8 cellular contexts compared by ENCODE assay signal in the genomic region with DNA sequence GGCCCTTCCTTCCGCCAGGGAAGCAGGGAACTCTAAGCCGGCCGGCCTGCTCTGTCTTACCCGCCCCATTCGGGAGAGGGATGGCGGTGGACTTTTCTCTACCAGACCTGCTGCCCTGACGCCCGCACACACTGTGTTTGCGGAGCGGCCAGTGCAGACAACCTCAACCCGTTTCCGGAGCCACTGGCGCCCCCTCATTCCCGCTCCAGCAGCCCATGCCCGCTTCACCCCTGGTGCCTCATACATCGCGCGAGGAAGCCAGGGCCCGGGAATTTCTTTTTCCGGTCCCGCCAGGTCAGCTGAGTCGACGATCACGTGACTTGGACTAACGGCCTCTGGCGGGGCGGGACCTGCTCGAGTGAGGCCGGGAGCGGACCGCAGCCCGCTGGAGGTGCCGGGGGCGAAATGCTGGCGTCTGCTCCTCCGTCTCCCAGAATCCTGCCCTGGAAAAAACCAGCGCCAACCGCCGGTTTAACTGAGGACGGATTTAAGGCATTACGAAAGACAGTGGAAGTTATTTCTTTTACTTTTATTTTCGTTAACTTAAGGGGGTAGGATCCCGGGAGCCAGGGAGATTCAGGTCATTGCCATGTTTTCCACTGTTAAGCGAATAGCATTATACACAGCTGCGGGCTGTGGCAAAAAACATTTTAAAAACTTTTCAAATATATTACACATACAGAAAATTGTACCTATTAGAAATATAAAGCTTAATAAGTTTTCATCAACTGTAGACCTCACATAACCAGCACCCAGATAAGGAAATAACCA. TPM values are rescaled to one million over a fixed set of nuclear protein-coding genes. Genes with fewer than 3 reads are reported as not detected.
DNase-seq lines count a peak whose midpoint lies in the region; ATAC-seq and TF ChIP-seq lines count a peak whose summit lies in the region.
"Not testable (repeated sequence)": the region's sequence is repeated elsewhere in the genome, so short reads cannot be mapped to it uniquely, and the experiment has no call there.

No MANE protein-coding gene starts in this region.

- H3K36me3 Mint-ChIP-seq in activated CD8-positive, alpha-beta T cell treated with anti-CD3 and anti-CD28 coated beads for 36 hours (ENCODE audit: low read depth): not testable (repeated sequence)

- in situ Hi-C loops in KBM-7 (cut with MboI; ENCODE audit: low pct_unique_long_range_greater_than_20kb, low sequenced_read_pairs): loop anchor here (25.0 kb wide), 1 partner anchor 838 kb away; no protein-coding TSS in a partner anchor

- H3K4me3 ChIP-seq in H7 (ENCODE audit: insufficient read depth, low read depth, low read length): peak overlapping the region; percentile 29
- H3K4me3 ChIP-seq in colonic mucosa: peak overlapping the region; percentile 38
- peak overlapping the region; percentile 30 for H3K4me3 ChIP-seq in iPS-15b (ENCODE audit: low read depth, low read length)

- POLR2A ChIA-PET in activated CD8-positive, alpha-beta T cell treated with anti-CD3 and anti-CD28 coated beads for 36 hours (lab: Charles Lee): not testable (repeated sequence)

- H3K27me3 ChIP-seq in H7 (ENCODE audit: control insufficient read depth, insufficient read depth, low read length); colonic mucosa; iPS-15b (ENCODE audit: control insufficient read depth, insufficient read depth, low read length): not testable (repeated sequence)

- peak overlapping the region; percentile 84 for H3K4me3 Mint-ChIP-seq in activated CD8-positive, alpha-beta T cell treated with anti-CD3 and anti-CD28 coated beads for 36 hours

- not testable (repeated sequence) for H3K4me1 Mint-ChIP-seq in activated CD8-positive, alpha-beta T cell treated with anti-CD3 and anti-CD28 coated beads for 36 hours (ENCODE audit: low read depth)

- ATAC-seq in activated CD8-positive, alpha-beta T cell treated with anti-CD3 and anti-CD28 coated beads for 36 hours: peak; percentile 91
- peak; percentile 86 for ATAC-seq in stimulated activated naive CD8-positive, alpha-beta T cell treated with anti-CD3 and anti-CD28 coated beads, Interleukin-15, Interleukin-2, amounts not matched to agents 100 U/mL and 50 U/mL, for 24 hours

- peak overlapping the region; percentile 89 for H3K27ac Mint-ChIP-seq in activated CD8-positive, alpha-beta T cell treated with anti-CD3 and anti-CD28 coated beads for 36 hours

- not testable (repeated sequence) for H3K27me3 Mint-ChIP-seq in activated CD8-positive, alpha-beta T cell treated with anti-CD3 and anti-CD28 coated beads for 36 hours

- not testable (repeated sequence) for H3K27ac ChIP-seq in colonic mucosa

- not testable (repeated sequence) for H3K9me3 ChIP-seq in colonic mucosa; iPS-15b (ENCODE audit: control insufficient read depth, insufficient read depth, low read length)

- not testable (repeated sequence) for TF ChIP-seq CTCF in activated CD8-positive, alpha-beta T cell treated with anti-CD3 and anti-CD28 coated beads for 36 hours (IDR thresholded peaks at IDR 0.05); colonic mucosa (IDR thresholded peaks at IDR 0.05)

- not testable (repeated sequence) for H3K36me3 ChIP-seq in H7 (replicated peaks; ENCODE audit: control insufficient read depth, insufficient read depth, low read length); colonic mucosa; iPS-15b (ENCODE audit: control insufficient read depth, insufficient read depth, low read length)

- not testable (repeated sequence) for H3K4me1 ChIP-seq in colonic mucosa; iPS-15b (ENCODE audit: control insufficient read depth, insufficient read depth, low read length)

- intact Hi-C loops in activated CD8-positive, alpha-beta T cell treated with anti-CD3 and anti-CD28 coated beads for 36 hours (cut with micrococcal nuclease); colonic mucosa (cut with DNase I); posterior cingulate gyrus (cut with DNase I): not testable (repeated sequence)

- DNase-seq in ELR (ENCODE audit: low read depth) (peak; percentile 87), H7 (peak; percentile 91), KBM-7 (peak; percentile 64), colonic mucosa (peak; percentile 91), posterior cingulate gyrus (peak; percentile 86 to 99 (median 94))
- peak; percentile 84 for DNase-seq in activated CD8-positive, alpha-beta T cell treated with anti-CD3 and anti-CD28 coated beads for 36 hours
- DNase-seq in stimulated activated naive CD8-positive, alpha-beta T cell treated with anti-CD3 and anti-CD28 coated beads, Interleukin-15, Interleukin-2, amounts not matched to agents 100 U/mL and 50 U/mL, for 24 hours: peak; percentile 84

- H3K9me3 Mint-ChIP-seq in activated CD8-positive, alpha-beta T cell treated with anti-CD3 and anti-CD28 coated beads for 36 hours: not testable (repeated sequence)

- CTCF ChIA-PET in activated CD8-positive, alpha-beta T cell treated with anti-CD3 and anti-CD28 coated beads for 36 hours (lab: Charles Lee): not testable (repeated sequence)

- H3K9ac ChIP-seq in colonic mucosa (ENCODE audit: low read depth in 2 of 2, low read length in 2 of 2): peak overlapping the region in 1 of 2 donors; percentile 24
- not testable (repeated sequence) for H3K9ac ChIP-seq in iPS-15b (ENCODE audit: low read depth, low read length)

RNA-seq across cellular contexts. Expression of a gene that starts 17.8 kb away (rescaled TPM):
- total RNA-seq in H7 (2014; rRNA removed; shearing (Covaris generic)): 2.2 and 4.7 TPM in 2 replicates
- not detected for total RNA-seq in activated CD8-positive, alpha-beta T cell treated with anti-CD3 and anti-CD28 coated beads for 36 hours
- total RNA-seq in colonic mucosa: not detected

RNA-seq across cellular contexts. Expression of a gene that starts 30.2 kb away (rescaled TPM):
- total RNA-seq in H7 (2014; rRNA removed; shearing (Covaris generic)): 5.7 and 6.3 TPM in 2 replicates
- not detected for total RNA-seq in activated CD8-positive, alpha-beta T cell treated with anti-CD3 and anti-CD28 coated beads for 36 hours
- total RNA-seq in colonic mucosa: under 1 TPM; 0.27 TPM
